ENCODE assay signal across 11 cellular contexts in the genomic region with DNA sequence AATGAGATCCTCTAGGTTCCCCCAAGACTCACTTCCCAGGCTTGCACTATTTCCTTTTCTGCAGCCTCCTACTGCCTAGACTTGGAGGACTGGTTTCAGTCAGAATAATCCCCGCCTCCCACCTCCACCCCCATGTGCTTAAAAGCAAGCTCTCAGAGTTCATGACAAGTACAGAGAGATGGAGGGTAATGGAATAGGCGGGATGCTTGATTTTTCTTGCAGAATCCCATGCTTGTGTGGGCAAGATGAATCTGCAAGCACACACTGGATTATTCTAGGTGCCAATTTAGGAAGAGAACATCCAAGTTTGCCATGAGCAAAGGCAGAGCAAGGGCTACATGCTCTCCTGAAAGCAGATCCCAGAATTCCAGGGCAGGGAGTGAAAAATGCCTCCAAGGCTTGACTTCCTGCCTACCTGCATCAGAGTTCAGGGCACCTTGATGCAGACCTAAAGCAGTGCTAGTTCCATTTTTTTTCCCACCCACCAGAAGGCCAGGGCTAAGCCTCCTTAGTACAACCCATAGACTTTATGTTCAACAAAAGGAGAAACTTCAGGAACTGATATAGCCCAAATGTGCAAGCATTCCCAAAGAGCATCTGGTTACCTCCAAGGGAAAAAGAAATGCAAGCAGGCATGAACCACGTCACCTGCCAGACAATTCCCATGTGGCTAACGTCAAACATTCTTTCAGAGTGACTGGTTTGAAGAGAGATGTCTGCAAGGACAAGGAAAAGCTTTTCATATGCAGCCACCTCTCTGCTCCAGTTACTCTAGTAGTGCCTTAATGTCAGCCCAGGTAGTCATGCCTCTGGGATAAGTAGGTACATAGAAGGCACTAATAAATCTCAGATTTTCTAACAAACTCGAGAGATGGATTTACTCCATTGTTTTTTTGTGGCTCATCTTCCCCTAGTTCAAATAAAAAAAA.
DNase-seq lines count a peak whose midpoint lies in the region; ATAC-seq, FAIRE-seq and TF ChIP-seq lines count a peak whose summit lies in the region.
"Had no signal": no experiment of that assay in that cellular context is flagged by ENCODE, and none has a peak within 500 bp of the region (broad histone marks: within the 10 kb centered on the region; RNA-seq: fewer than 3 reads in every experiment).

No MANE protein-coding gene starts in this region.

- no peaks in the 10 kb centered on the region for H3K36me3 Mint-ChIP-seq in natural killer cell treated with Interleukin-12 subunit alpha and Interleukin-12 subunit beta and Interleukin-15 and Interleukin-18, amount 100 ng/mL, for 72 hours

- WGBS in esophagus, 2 donors = 49 to 60% methylated on average over 5 of the region's 5 CpGs
- 57 to 65% (median 59%) methylated on average over 5 of the region's 5 CpGs for WGBS in psoas muscle, 3 donors

- intact Hi-C loops in psoas muscle (cut with DNase I) (loop anchor here in 1 of 2 donors (5.0 kb wide), 1 partner anchor 55 kb away; no protein-coding TSS in a partner anchor), kidney (cut with DNase I) (no loop called here)

- no peak for FAIRE-seq in kidney (lab: Jason Lieb, UNC)

- TF ChIP-seq CTCF in psoas muscle (IDR thresholded peaks at IDR 0.05) = no peak
- no peak for TF ChIP-seq CTCF in kidney (IDR thresholded peaks at IDR 0.05; ENCODE audit: borderline replicate concordance, extremely low read depth, insufficient read depth)

- H3K9me3 Mint-ChIP-seq in natural killer cell treated with Interleukin-12 subunit alpha and Interleukin-12 subunit beta and Interleukin-15 and Interleukin-18, amount 100 ng/mL, for 72 hours = peaks cover 7% of the 10 kb centered on the region
- H3K9me3 Mint-ChIP-seq: activated CD4-positive, alpha-beta memory T cell treated with anti-CD3 and anti-CD28 coated beads, Interleukin-2, amount 10 ng/mL, durations not matched to agents 7 days and 5 days had no signal

- H3K4me1 ChIP-seq in esophagus (ENCODE audit: control insufficient read depth in 2 of 2, insufficient read depth in 2 of 2, low read length in 1 of 2) (peaks cover 0 to 9% of the 10 kb centered on the region in 2 donors), psoas muscle (peaks cover 15% of the 10 kb centered on the region), kidney (ENCODE audit: control insufficient read depth in 1 of 2, insufficient read depth in 1 of 2, low read depth in 1 of 2, low read length in 2 of 2) (peaks cover 15 to 20% of the 10 kb centered on the region in 2 donors)

- DNase-seq in GM03348 (ENCODE audit: low spot score) (peak; percentile 39), NCI-H345 (lab: John Stamatoyannopoulos, UW) (peak; percentile 84), psoas muscle (no peak), kidney (no peak)
- DNase-seq in natural killer cell treated with Interleukin-12 subunit alpha and Interleukin-12 subunit beta and Interleukin-15 and Interleukin-18, amount 100 ng/mL, for 72 hours (ENCODE audit: low spot score) = no peak
- DNase-seq: activated CD4-positive, alpha-beta memory T cell treated with anti-CD3 and anti-CD28 coated beads, Interleukin-2, amount 10 ng/mL, durations not matched to agents 7 days and 5 days; NCI-H1048; Right ventricle myocardium superior had no signal

- H3K27ac Mint-ChIP-seq in natural killer cell treated with Interleukin-12 subunit alpha and Interleukin-12 subunit beta and Interleukin-15 and Interleukin-18, amount 100 ng/mL, for 72 hours = no peak overlapping the region
- H3K27ac Mint-ChIP-seq: activated CD4-positive, alpha-beta memory T cell treated with anti-CD3 and anti-CD28 coated beads, Interleukin-2, amount 10 ng/mL, durations not matched to agents 7 days and 5 days had no signal

- H3K27ac ChIP-seq in esophagus (ENCODE audit: low read depth in 2 of 2, low read length in 1 of 2) = peak overlapping the region; percentile 66 to 68
- H3K27ac ChIP-seq in psoas muscle = no peak overlapping the region
- no peak overlapping the region for H3K27ac ChIP-seq in kidney (ENCODE audit: low read depth in 2 of 2, low read length in 2 of 2)

- no peaks in the 10 kb centered on the region for H3K36me3 ChIP-seq in esophagus (ENCODE audit: control insufficient read depth in 2 of 2, insufficient read depth in 2 of 2, low read length in 1 of 2)
- H3K36me3 ChIP-seq in psoas muscle (ENCODE audit: insufficient read depth in 1 of 2, low read depth in 1 of 2) = no peaks in the 10 kb centered on the region
- no peaks in the 10 kb centered on the region for H3K36me3 ChIP-seq in kidney (ENCODE audit: control insufficient read depth in 1 of 2, insufficient read depth in 2 of 2, low read length in 2 of 2)

- H3K9ac ChIP-seq in kidney (ENCODE audit: low read length in 2 of 2) = no peak overlapping the region

- ATAC-seq in psoas muscle = peak; percentile 64 to 87 (median 68)
- no peak for ATAC-seq in GM21381 (IDR thresholded peaks at IDR 0.05; ENCODE audit: unreplicated experiment)
- no peak for ATAC-seq in natural killer cell treated with Interleukin-12 subunit alpha and Interleukin-12 subunit beta and Interleukin-15 and Interleukin-18, amount 100 ng/mL, for 72 hours
- ATAC-seq in GM18858 (IDR thresholded peaks at IDR 0.05; ENCODE audit: unreplicated experiment) = no peak

- H3K4me1 Mint-ChIP-seq in natural killer cell treated with Interleukin-12 subunit alpha and Interleukin-12 subunit beta and Interleukin-15 and Interleukin-18, amount 100 ng/mL, for 72 hours (ENCODE audit: low read depth in 2 of 2) = no peaks in the 10 kb centered on the region
- H3K4me1 Mint-ChIP-seq: activated CD4-positive, alpha-beta memory T cell treated with anti-CD3 and anti-CD28 coated beads, Interleukin-2, amount 10 ng/mL, durations not matched to agents 7 days and 5 days had no signal

- no peak overlapping the region for H3K4me3 Mint-ChIP-seq in natural killer cell treated with Interleukin-12 subunit alpha and Interleukin-12 subunit beta and Interleukin-15 and Interleukin-18, amount 100 ng/mL, for 72 hours
- H3K4me3 Mint-ChIP-seq: activated CD4-positive, alpha-beta memory T cell treated with anti-CD3 and anti-CD28 coated beads, Interleukin-2, amount 10 ng/mL, durations not matched to agents 7 days and 5 days had no signal

- no peaks in the 10 kb centered on the region for H3K27me3 Mint-ChIP-seq in natural killer cell treated with Interleukin-12 subunit alpha and Interleukin-12 subunit beta and Interleukin-15 and Interleukin-18, amount 100 ng/mL, for 72 hours
- H3K27me3 Mint-ChIP-seq: activated CD4-positive, alpha-beta memory T cell treated with anti-CD3 and anti-CD28 coated beads, Interleukin-2, amount 10 ng/mL, durations not matched to agents 7 days and 5 days had no signal

- H3K27me3 ChIP-seq in esophagus (ENCODE audit: control insufficient read depth in 1 of 2, insufficient read depth in 2 of 2, low read length in 2 of 2) (no peaks in the 10 kb centered on the region), psoas muscle (ENCODE audit: insufficient read depth in 3 of 3, low read length in 2 of 3) (no peaks in the 10 kb centered on the region)

- H3K9me3 ChIP-seq in esophagus (ENCODE audit: control insufficient read depth in 2 of 2, insufficient read depth in 1 of 2, low read depth in 1 of 2, low read length in 1 of 2) (no peaks in the 10 kb centered on the region), psoas muscle (no peaks in the 10 kb centered on the region), kidney (ENCODE audit: control insufficient read depth in 1 of 2, low read length in 2 of 2) (no peaks in the 10 kb centered on the region)

- H3K4me3 ChIP-seq in esophagus (ENCODE audit: low read depth in 1 of 2, low read length in 2 of 2) (peak overlapping the region in 1 of 2 donors; percentile 6), psoas muscle (no peak overlapping the region), kidney (ENCODE audit: low read length in 2 of 2) (no peak overlapping the region)

Comparison
In these comparisons a context has a peak if more than half of its experiments do, and no peak if none do; other contexts are left out.
1. DNase-seq: peak in GM03348 (single experiment) and NCI-H345 (single experiment); none in psoas muscle (0 of 2), natural killer cell treated with Interleukin-12 subunit alpha and Interleukin-12 subunit beta and Interleukin-15 and Interleukin-18, amount 100 ng/mL, for 72 hours (single experiment) and kidney (single experiment).
2. H3K27ac ChIP-seq: peak in esophagus (2 of 2); none in psoas muscle (single experiment) and kidney (0 of 2).
3. ATAC-seq: peak in psoas muscle (4 of 4); none in GM21381 (single experiment), natural killer cell treated with Interleukin-12 subunit alpha and Interleukin-12 subunit beta and Interleukin-15 and Interleukin-18, amount 100 ng/mL, for 72 hours (0 of 2) and GM18858 (single experiment).